8 cellular contexts compared by ENCODE assay signal in genomic region chr18:32349728-32350395, GRCh38.
A peak's percentile ranks its signal among the peaks of the same experiment; 100 is the strongest.
DNase-seq lines count a peak whose midpoint lies in the region; ATAC-seq and TF ChIP-seq lines count a peak whose summit lies in the region.

No MANE protein-coding gene starts in this region.

- peaks cover 29% of the 10 kb centered on the region for H3K4me1 Mint-ChIP-seq in neural progenitor cell
- H3K4me1 Mint-ChIP-seq in naive thymus-derived CD4-positive, alpha-beta T cell: no peaks in the 10 kb centered on the region

- 29% methylated on average over 4 of the region's 4 CpGs for WGBS in esophagus squamous epithelium, 2 donors

- H3K27me3 Mint-ChIP-seq in neural progenitor cell (ENCODE audit: insufficient read depth, low read depth): no peaks in the 10 kb centered on the region
- peaks cover 0 to 7% (median 5%) of the 10 kb centered on the region in 5 donors for H3K27me3 Mint-ChIP-seq in naive thymus-derived CD4-positive, alpha-beta T cell

- peaks cover 22% of the 10 kb centered on the region for H3F3A ChIP-seq in neural progenitor cell (ENCODE audit: low read depth)

- H3K36me3 Mint-ChIP-seq in neural progenitor cell: no peaks in the 10 kb centered on the region
- no peaks in the 10 kb centered on the region for H3K36me3 Mint-ChIP-seq in naive thymus-derived CD4-positive, alpha-beta T cell

- DNase-seq in BJ (ENCODE audit: low read depth) (peak; percentile 55), NCI-H774 (lab: John Stamatoyannopoulos, UW) (peak; percentile 9), esophagus squamous epithelium (lab: John Stamatoyannopoulos, UW) (no peak), neural progenitor cell (ENCODE audit: low spot score) (peak; percentile 8), GM13976 (ENCODE audit: low spot score) (no peak)
- DNase-seq in naive thymus-derived CD4-positive, alpha-beta T cell: no peak

- peaks cover 0 to 47% (median 0%) of the 10 kb centered on the region in 3 donors for H3K4me1 ChIP-seq in esophagus squamous epithelium
- H3K4me1 ChIP-seq in neural progenitor cell: peaks cover 17% of the 10 kb centered on the region
- H3K4me1 ChIP-seq in naive thymus-derived CD4-positive, alpha-beta T cell (ENCODE audit: control insufficient read depth in 2 of 2, insufficient read depth in 2 of 2, low read length in 2 of 2): no peaks in the 10 kb centered on the region

- no peaks in the 10 kb centered on the region for H3K9me3 Mint-ChIP-seq in neural progenitor cell
- no peaks in the 10 kb centered on the region for H3K9me3 Mint-ChIP-seq in naive thymus-derived CD4-positive, alpha-beta T cell

- no peaks in the 10 kb centered on the region for H3K79me2 ChIP-seq in neural progenitor cell (ENCODE audit: low read depth)

- TF ChIP-seq CTCF in BJ (IDR thresholded peaks at IDR 0.05; ENCODE audit: insufficient read depth, low read depth, low read length) (no peak), esophagus squamous epithelium (IDR thresholded peaks at IDR 0.05) (no peak), neural progenitor cell (IDR thresholded peaks at IDR 0.05) (no peak), GM13976 (IDR thresholded peaks at IDR 0.05; ENCODE audit: borderline replicate concordance, control extremely low read depth, extremely low read depth, insufficient read depth, missing control alignments) (no peak)

- CTCF ChIA-PET in BJ (lab: Yijun Ruan, JAX): no interaction called here
- CTCF ChIA-PET in naive thymus-derived CD4-positive, alpha-beta T cell (lab: Charles Lee): no interaction called here

- H3K36me3 ChIP-seq in BJ (ENCODE audit: control insufficient read depth, insufficient read depth, low read length) (no peaks in the 10 kb centered on the region), esophagus squamous epithelium (no peaks in the 10 kb centered on the region), neural progenitor cell (no peaks in the 10 kb centered on the region)
- no peaks in the 10 kb centered on the region for H3K36me3 ChIP-seq in naive thymus-derived CD4-positive, alpha-beta T cell (ENCODE audit: control insufficient read depth in 2 of 3, insufficient read depth in 3 of 3, low read length in 3 of 3)

- ATAC-seq in HG02678 (IDR thresholded peaks at IDR 0.05; ENCODE audit: unreplicated experiment) (no peak), GM21825 (IDR thresholded peaks at IDR 0.05; ENCODE audit: unreplicated experiment) (no peak)
- ATAC-seq in naive thymus-derived CD4-positive, alpha-beta T cell: no peak

- no peaks in the 10 kb centered on the region for H4K20me1 ChIP-seq in neural progenitor cell (ENCODE audit: low read depth)

- no peak overlapping the region for H3K9ac ChIP-seq in neural progenitor cell

- TF ChIP-seq POLR2A in esophagus squamous epithelium (IDR thresholded peaks at IDR 0.05): no peak

- no peak overlapping the region for H3K4me3 Mint-ChIP-seq in neural progenitor cell
- H3K4me3 Mint-ChIP-seq in naive thymus-derived CD4-positive, alpha-beta T cell: no peak overlapping the region

- peak overlapping the region; percentile 87 for H3K27ac Mint-ChIP-seq in neural progenitor cell
- no peak overlapping the region for H3K27ac Mint-ChIP-seq in naive thymus-derived CD4-positive, alpha-beta T cell

- H3K27ac ChIP-seq in esophagus squamous epithelium: peak overlapping the region; percentile 8 to 79 (median 66)
- no peak overlapping the region for H3K27ac ChIP-seq in neural progenitor cell
- H3K27ac ChIP-seq in naive thymus-derived CD4-positive, alpha-beta T cell (ENCODE audit: low read depth, low read length): no peak overlapping the region

- H2AFZ ChIP-seq in neural progenitor cell (replicated peaks): no peak overlapping the region

- no peaks in the 10 kb centered on the region for H3K9me3 ChIP-seq in esophagus squamous epithelium
- H3K9me3 ChIP-seq in neural progenitor cell (ENCODE audit: low read depth): no peaks in the 10 kb centered on the region
- H3K9me3 ChIP-seq in naive thymus-derived CD4-positive, alpha-beta T cell (ENCODE audit: control insufficient read depth in 2 of 3, low read length in 3 of 3): no peaks in the 10 kb centered on the region

- no peak overlapping the region for H3K4me2 ChIP-seq in neural progenitor cell

- intact Hi-C loops in esophagus squamous epithelium (cut with DNase I): no loop called here
- intact Hi-C loops in naive thymus-derived CD4-positive, alpha-beta T cell (cut with micrococcal nuclease): no loop called here

- 0 out of 2 replicates have a peak overlapping the region, but pooled peaks have one; percentile 2 for H3K4me3 ChIP-seq in BJ (ENCODE audit: low read depth, low read length)
- H3K4me3 ChIP-seq in esophagus squamous epithelium: peak overlapping the region in 1 of 4 donors; percentile 31
- H3K4me3 ChIP-seq in neural progenitor cell: no peak overlapping the region
- H3K4me3 ChIP-seq in naive thymus-derived CD4-positive, alpha-beta T cell (ENCODE audit: low read length): no peak overlapping the region

- no peaks in the 10 kb centered on the region for H3K27me3 ChIP-seq in BJ (ENCODE audit: control insufficient read depth, insufficient read depth, low read length)
- H3K27me3 ChIP-seq in esophagus squamous epithelium: no peaks in the 10 kb centered on the region
- H3K27me3 ChIP-seq in neural progenitor cell: no peaks in the 10 kb centered on the region
- no peaks in the 10 kb centered on the region for H3K27me3 ChIP-seq in naive thymus-derived CD4-positive, alpha-beta T cell (ENCODE audit: control insufficient read depth in 2 of 2, insufficient read depth in 2 of 2, low read length in 2 of 2)

- in situ Hi-C loops in GM13976 (cut with MboI; ENCODE audit: low sequenced_read_pairs, unreplicated experiment): no loop called here

- POLR2A ChIA-PET in BJ (lab: Charles Lee): interaction anchor here (0.6 kb wide), 1 partner anchor 121 kb away, joined by 4 read pairs; the partner anchor contains the start of gene GAREM1
- POLR2A ChIA-PET in naive thymus-derived CD4-positive, alpha-beta T cell (lab: Charles Lee): no interaction called here

Comparison
In these comparisons a context has a peak if more than half of its experiments do, and no peak if none do; other contexts are left out.
1. DNase-seq: peak in BJ (single experiment), NCI-H774 (single experiment) and neural progenitor cell (single experiment); none in esophagus squamous epithelium (single experiment), naive thymus-derived CD4-positive, alpha-beta T cell (0 of 9) and GM13976 (single experiment).
2. H3K27ac ChIP-seq: peak in esophagus squamous epithelium (4 of 4); none in neural progenitor cell (single experiment) and naive thymus-derived CD4-positive, alpha-beta T cell (single experiment).